Comparison of ENCODE assay signal across 28 cellular contexts in genomic region chr20:56981301-56981700, GRCh38.
DNase-seq lines count a peak whose midpoint lies in the region; ATAC-seq, FAIRE-seq and TF ChIP-seq lines count a peak whose summit lies in the region.
"Had no signal": no experiment of that assay in that cellular context is flagged by ENCODE, and none has a peak within 500 bp of the region (broad histone marks: within the 10 kb centered on the region; RNA-seq: fewer than 3 reads in every experiment).

No MANE protein-coding gene starts in this region.

- no peak overlapping the region for H3K18ac ChIP-seq in trophoblast cell (ENCODE audit: low read length)

- H2BK5ac ChIP-seq in trophoblast cell (ENCODE audit: low read depth, low read length, poor library complexity): no peak overlapping the region

- H4K20me1 ChIP-seq in GM23338 (replicated peaks; ENCODE audit: insufficient read depth): no peaks in the 10 kb centered on the region
- H4K20me1 ChIP-seq: BLaER1 treated with 17β-estradiol and CSF1 and Interleukin-3, amounts not matched to agents 10 nM and 100 nM had no signal

- H3F3A ChIP-seq in GM23338 (replicated peaks; ENCODE audit: low read depth): no peaks in the 10 kb centered on the region

- WGBS in trophoblast cell (ENCODE audit: extremely low coverage, insufficient coverage, insufficient read length): no CpG with 5 or more reads among the region's 5 CpGs

- peak overlapping the region; percentile 12 for H4K91ac ChIP-seq in trophoblast cell (ENCODE audit: low read depth, low read length)

- no peaks in the 10 kb centered on the region for H3K36me3 ChIP-seq in GM23338 (ENCODE audit: insufficient read depth)
- H3K36me3 ChIP-seq in trophoblast cell (ENCODE audit: control insufficient read depth in 1 of 2, insufficient read depth in 2 of 2, low read length in 2 of 2): no peaks in the 10 kb centered on the region
- H3K36me3 ChIP-seq: BLaER1 treated with 17β-estradiol and CSF1 and Interleukin-3, amounts not matched to agents 10 nM and 100 nM had no signal

- no peak for DNase-seq in GM23338 (ENCODE audit: low spot score)
- DNase-seq in fibroblast of villous mesenchyme (ENCODE audit: low read depth): peak; percentile 56
- DNase-seq in trophoblast cell: peak in 1 of 2 donors; percentile 67
- no peak for DNase-seq in effector CD4-positive, alpha-beta T cell
- no peak for DNase-seq in CD14-positive monocyte (ENCODE audit: low spot score)
- DNase-seq in activated naive CD8-positive, alpha-beta T cell treated with anti-CD3 and anti-CD28 coated beads, Interleukin-2, amount 50 U/mL, for 24 hours: no peak
- DNase-seq: AML-193; CD4-positive, alpha-beta memory T cell; CD4-positive, CD25-positive, alpha-beta regulatory T cell; CD8-positive, alpha-beta memory T cell; COR-L47; DMS 273 treated with DMSO at 0.1 percent for 48 hours; DMS153; DMS53; DMS79; DND-41; EL; GDM1 had no signal

- intact Hi-C loops in CD14-positive monocyte (cut with micrococcal nuclease): no loop called here

- peaks cover 5% of the 10 kb centered on the region for H3K27me3 Mint-ChIP-seq in GM23338 (ENCODE audit: insufficient read depth, low read depth, poor library complexity)
- peaks cover 9 to 19% (median 15%) of the 10 kb centered on the region in 3 donors for H3K27me3 Mint-ChIP-seq in CD14-positive monocyte (ENCODE audit: low read depth in 3 of 3)
- peaks cover 11% of the 10 kb centered on the region for H3K27me3 Mint-ChIP-seq in activated naive CD8-positive, alpha-beta T cell treated with anti-CD3 and anti-CD28 coated beads, Interleukin-2, amount 50 U/mL, for 24 hours

- no peak overlapping the region for H3K14ac ChIP-seq in trophoblast cell (ENCODE audit: low read length)

- peak; percentile 45 for FAIRE-seq in endometrium (lab: Jason Lieb, UNC)
- FAIRE-seq: A549, GM12878, GM12892, GM18507 had no signal

- TF ChIP-seq CTCF in GM23338 (conservative IDR thresholded peaks at IDR 0.05; ENCODE audit: low read depth in 2 of 2) (no peak), fibroblast of villous mesenchyme (IDR thresholded peaks at IDR 0.05; ENCODE audit: insufficient read depth, low read depth, low read length) (no peak), CD14-positive monocyte (IDR thresholded peaks at IDR 0.05) (no peak)

- H3K9me3 Mint-ChIP-seq in GM23338: peaks cover 12% of the 10 kb centered on the region
- peaks cover 0 to 16% (median 3%) of the 10 kb centered on the region in 7 donors for H3K9me3 Mint-ChIP-seq in CD14-positive monocyte
- peaks cover 18% of the 10 kb centered on the region for H3K9me3 Mint-ChIP-seq in activated naive CD8-positive, alpha-beta T cell treated with anti-CD3 and anti-CD28 coated beads, Interleukin-2, amount 50 U/mL, for 24 hours

- H3K79me2 ChIP-seq in GM23338 (replicated peaks; ENCODE audit: insufficient read depth) (no peaks in the 10 kb centered on the region), trophoblast cell (ENCODE audit: control insufficient read depth, insufficient read depth, low read length, poor library complexity) (no peaks in the 10 kb centered on the region)

- H3K27ac Mint-ChIP-seq in GM23338 (no peak overlapping the region), CD14-positive monocyte (no peak overlapping the region)
- no peak overlapping the region for H3K27ac Mint-ChIP-seq in activated naive CD8-positive, alpha-beta T cell treated with anti-CD3 and anti-CD28 coated beads, Interleukin-2, amount 50 U/mL, for 24 hours
- H3K27ac Mint-ChIP-seq: B cell; CD4-positive, alpha-beta memory T cell; CD4-positive, CD25-positive, alpha-beta regulatory T cell; CD8-positive, alpha-beta memory T cell had no signal

- H3K4me2 ChIP-seq in GM23338: no peak overlapping the region
- H3K4me2 ChIP-seq in trophoblast cell (ENCODE audit: low read length): no peak overlapping the region
- H3K4me2 ChIP-seq: A549; BLaER1 treated with 17β-estradiol and CSF1 and Interleukin-3, amounts not matched to agents 10 nM and 100 nM had no signal

- no peak overlapping the region for H3K4ac ChIP-seq in trophoblast cell (ENCODE audit: low read depth, low read length)

- H3K4me1 Mint-ChIP-seq in GM23338: no peaks in the 10 kb centered on the region
- H3K4me1 Mint-ChIP-seq in CD14-positive monocyte: no peaks in the 10 kb centered on the region
- no peaks in the 10 kb centered on the region for H3K4me1 Mint-ChIP-seq in activated naive CD8-positive, alpha-beta T cell treated with anti-CD3 and anti-CD28 coated beads, Interleukin-2, amount 50 U/mL, for 24 hours
- H3K4me1 Mint-ChIP-seq: B cell; CD4-positive, alpha-beta memory T cell; CD4-positive, CD25-positive, alpha-beta regulatory T cell; CD8-positive, alpha-beta memory T cell had no signal

- H2AFZ ChIP-seq in GM23338: peak overlapping the region; percentile 56; the same call in 1 of the 2 replicates
- H2AFZ ChIP-seq in trophoblast cell (ENCODE audit: insufficient read depth, low read length, poor library complexity): no peak overlapping the region

- H2BK120ac ChIP-seq in trophoblast cell (ENCODE audit: insufficient read depth, low read length, poor library complexity): no peak overlapping the region

- no peak overlapping the region for H4K12ac ChIP-seq in trophoblast cell (ENCODE audit: low read depth, low read length)

- ATAC-seq in GM23338 (no peak), HG02884 (IDR thresholded peaks at IDR 0.05; ENCODE audit: unreplicated experiment) (no peak)
- ATAC-seq in activated naive CD8-positive, alpha-beta T cell treated with anti-CD3 and anti-CD28 coated beads, Interleukin-2, amount 50 U/mL, for 24 hours: no peak
- ATAC-seq: A549, GM12878 had no signal

- peak overlapping the region; percentile 17 for H2BK12ac ChIP-seq in trophoblast cell (ENCODE audit: low read length)

- no peak overlapping the region for H3K27ac ChIP-seq in GM23338 (ENCODE audit: low read depth)
- H3K27ac ChIP-seq in trophoblast cell (ENCODE audit: low read depth, low read length): no peak overlapping the region
- H3K27ac ChIP-seq: 22Rv1; A549; BLaER1 treated with 17β-estradiol and CSF1 and Interleukin-3, amounts not matched to agents 10 nM and 100 nM; C4-2B had no signal

- peaks cover 6% of the 10 kb centered on the region for H3K9me3 ChIP-seq in trophoblast cell (ENCODE audit: insufficient read depth, low read depth, low read length)

- H3K23ac ChIP-seq in trophoblast cell (ENCODE audit: low read length): no peak overlapping the region

- H4K8ac ChIP-seq in trophoblast cell (ENCODE audit: low read depth, low read length): no peak overlapping the region

- no peaks in the 10 kb centered on the region for H3K4me1 ChIP-seq in GM23338 (ENCODE audit: insufficient read depth)
- peaks cover 0 to 3% of the 10 kb centered on the region in 2 experiments for H3K4me1 ChIP-seq in trophoblast cell (ENCODE audit: control insufficient read depth in 1 of 2, insufficient read depth in 2 of 2, low read length in 2 of 2)
- H3K4me1 ChIP-seq: A549 had no signal

- no peak overlapping the region for H2AK5ac ChIP-seq in trophoblast cell (ENCODE audit: low read length)

- H3K4me3 Mint-ChIP-seq in GM23338 (no peak overlapping the region), CD14-positive monocyte (no peak overlapping the region)
- H3K4me3 Mint-ChIP-seq in activated naive CD8-positive, alpha-beta T cell treated with anti-CD3 and anti-CD28 coated beads, Interleukin-2, amount 50 U/mL, for 24 hours: no peak overlapping the region
- H3K4me3 Mint-ChIP-seq: B cell; CD4-positive, alpha-beta memory T cell; CD4-positive, CD25-positive, alpha-beta regulatory T cell; CD8-positive, alpha-beta memory T cell had no signal

- H3K4me3 ChIP-seq in GM23338 (no peak overlapping the region), fibroblast of villous mesenchyme (ENCODE audit: low read depth, low read length) (no peak overlapping the region), trophoblast cell (ENCODE audit: low read depth, low read length) (no peak overlapping the region)
- H3K4me3 ChIP-seq: A549; BLaER1 treated with 17β-estradiol and CSF1 and Interleukin-3, amounts not matched to agents 10 nM and 100 nM; GM12878 had no signal

- no peaks in the 10 kb centered on the region; the same call in 1 of the 2 replicates for H3K9me2 ChIP-seq in GM23338 (ENCODE audit: insufficient read depth)

- H3K9ac ChIP-seq in trophoblast cell (ENCODE audit: low read length): no peak overlapping the region
- H3K9ac ChIP-seq: BLaER1 treated with 17β-estradiol and CSF1 and Interleukin-3, amounts not matched to agents 10 nM and 100 nM had no signal

- H3K27me3 ChIP-seq in GM23338 (ENCODE audit: insufficient read depth) (no peaks in the 10 kb centered on the region), trophoblast cell (ENCODE audit: insufficient read depth, low read length) (no peaks in the 10 kb centered on the region)

- no peaks in the 10 kb centered on the region for H3K79me1 ChIP-seq in trophoblast cell (ENCODE audit: low read length)

- H3K36me3 Mint-ChIP-seq in GM23338 (ENCODE audit: low read depth) (no peaks in the 10 kb centered on the region), CD14-positive monocyte (no peaks in the 10 kb centered on the region)
- no peaks in the 10 kb centered on the region for H3K36me3 Mint-ChIP-seq in activated naive CD8-positive, alpha-beta T cell treated with anti-CD3 and anti-CD28 coated beads, Interleukin-2, amount 50 U/mL, for 24 hours (ENCODE audit: low read depth)
- H3K36me3 Mint-ChIP-seq: CD4-positive, alpha-beta memory T cell; CD4-positive, CD25-positive, alpha-beta regulatory T cell; CD8-positive, alpha-beta memory T cell had no signal

TF ChIP-seq in GM23338, 12 proteins besides CTCF, POLR2A, EP300 and RAD21:
- TF ChIP-seq EZH2phosphoT487 (IDR thresholded peaks at IDR 0.05; ENCODE audit: unreplicated experiment) (no peak), ZNF331 (CRISPR knock-in tag; IDR thresholded peaks at IDR 0.05; ENCODE audit: low read depth) (no peak), STAT1 (IDR thresholded peaks at IDR 0.05; ENCODE audit: unreplicated experiment) (no peak), JUNB (IDR thresholded peaks at IDR 0.05; ENCODE audit: unreplicated experiment) (no peak), NANOG (IDR thresholded peaks at IDR 0.05; ENCODE audit: borderline replicate concordance) (no peak), EZH2 (IDR thresholded peaks at IDR 0.05; ENCODE audit: low read depth, unreplicated experiment) (no peak)
